In genomic region chr6:170584181-170584953, GRCh38 we compare ENCODE assay signal across 8 cellular contexts. TPM values are rescaled to one million over a fixed set of nuclear protein-coding genes. Genes with fewer than 3 reads are reported as not detected.
A peak's percentile ranks its signal among the peaks of the same experiment; 100 is the strongest.
DNase-seq lines count a peak whose midpoint lies in the region; ATAC-seq and TF ChIP-seq lines count a peak whose summit lies in the region.

TSS of gene PDCD2 (minus strand) at chr6:170584637. CDS start at chr6:170584581, 56 bp downstream.

- POLR2A ChIA-PET in RWPE1 (lab: Yijun Ruan, JAX; ENCODE audit: low non-redundant PET) = no interaction called here

- H3K4me1 Mint-ChIP-seq in activated T-helper 2 cell treated with anti-CD3 and anti-CD28 coated beads, Interferon-gamma antibody, Interleukin-2, Interleukin-4, amounts not matched to agents 10 μg/mL and 5 μg/mL and 100 μg/mL, durations not matched to agents 14 hours and 24 hours and 36 hours (ENCODE audit: low read depth) = peaks cover 28% of the 10 kb centered on the region
- H3K4me1 Mint-ChIP-seq in natural killer cell treated with Interleukin-12 subunit alpha and Interleukin-12 subunit beta and Interleukin-15 and Interleukin-18, amount 100 ng/mL, for 72 hours (ENCODE audit: low read depth in 2 of 2) = peaks cover 20 to 35% of the 10 kb centered on the region in 2 donors

- ATAC-seq in natural killer cell treated with Interleukin-12 subunit alpha and Interleukin-12 subunit beta and Interleukin-15 and Interleukin-18, amount 100 ng/mL, for 72 hours = peak; percentile 98 to 99
- ATAC-seq in stimulated activated naive CD8-positive, alpha-beta T cell treated with anti-CD3 and anti-CD28 coated beads, Interleukin-15, Interleukin-2, amounts not matched to agents 100 U/mL and 50 U/mL, for 24 hours = peak; percentile 98

- H3K27ac Mint-ChIP-seq in activated T-helper 2 cell treated with anti-CD3 and anti-CD28 coated beads, Interferon-gamma antibody, Interleukin-2, Interleukin-4, amounts not matched to agents 10 μg/mL and 5 μg/mL and 100 μg/mL, durations not matched to agents 14 hours and 24 hours and 36 hours = peak within 1 kb of the TSS; percentile 90
- peak within 1 kb of the TSS; percentile 93 to 97 for H3K27ac Mint-ChIP-seq in natural killer cell treated with Interleukin-12 subunit alpha and Interleukin-12 subunit beta and Interleukin-15 and Interleukin-18, amount 100 ng/mL, for 72 hours

- DNase-seq in EH (ENCODE audit: low read depth) = peak; percentile 93
- peak; percentile 81 for DNase-seq in H4 (ENCODE audit: low spot score)
- peak; percentile 80 for DNase-seq in LNCaP clone FGC (ENCODE audit: low read depth)
- DNase-seq in RWPE1 (ENCODE audit: low spot score) = peak; percentile 96
- DNase-seq in activated T-helper 2 cell treated with anti-CD3 and anti-CD28 coated beads, Interferon-gamma antibody, Interleukin-2, Interleukin-4, amounts not matched to agents 10 μg/mL and 5 μg/mL and 100 μg/mL, durations not matched to agents 14 hours and 24 hours and 36 hours (ENCODE audit: low spot score) = peak; percentile 89
- peak; percentile 82 for DNase-seq in fibroblast of peridontal ligament (ENCODE audit: extremely low read depth)
- DNase-seq in natural killer cell treated with Interleukin-12 subunit alpha and Interleukin-12 subunit beta and Interleukin-15 and Interleukin-18, amount 100 ng/mL, for 72 hours (ENCODE audit: low spot score) = peak; percentile 95
- DNase-seq in stimulated activated naive CD8-positive, alpha-beta T cell treated with anti-CD3 and anti-CD28 coated beads, Interleukin-15, Interleukin-2, amounts not matched to agents 100 U/mL and 50 U/mL, for 24 hours = peak; percentile 91

- H3K36me3 Mint-ChIP-seq in activated T-helper 2 cell treated with anti-CD3 and anti-CD28 coated beads, Interferon-gamma antibody, Interleukin-2, Interleukin-4, amounts not matched to agents 10 μg/mL and 5 μg/mL and 100 μg/mL, durations not matched to agents 14 hours and 24 hours and 36 hours (ENCODE audit: low read depth) = peaks cover 45% of the 10 kb centered on the region
- peaks cover 28% of the 10 kb centered on the region for H3K36me3 Mint-ChIP-seq in natural killer cell treated with Interleukin-12 subunit alpha and Interleukin-12 subunit beta and Interleukin-15 and Interleukin-18, amount 100 ng/mL, for 72 hours

- H3K27me3 Mint-ChIP-seq in activated T-helper 2 cell treated with anti-CD3 and anti-CD28 coated beads, Interferon-gamma antibody, Interleukin-2, Interleukin-4, amounts not matched to agents 10 μg/mL and 5 μg/mL and 100 μg/mL, durations not matched to agents 14 hours and 24 hours and 36 hours (ENCODE audit: low read depth) = peaks cover 3% of the 10 kb centered on the region
- H3K27me3 Mint-ChIP-seq in natural killer cell treated with Interleukin-12 subunit alpha and Interleukin-12 subunit beta and Interleukin-15 and Interleukin-18, amount 100 ng/mL, for 72 hours = peaks cover under 1 to 3% of the 10 kb centered on the region in 2 donors

- H3K27ac ChIP-seq in RWPE1 = peak within 1 kb of the TSS; percentile 82

- TF ChIP-seq CTCF in LNCaP clone FGC (IDR thresholded peaks at IDR 0.05; ENCODE audit: control insufficient read depth, extremely low read depth, insufficient read depth) = no peak
- TF ChIP-seq CTCF in RWPE1 (conservative IDR thresholded peaks at IDR 0.05; ENCODE audit: low read depth) = no peak

- H3K4me3 ChIP-seq in LNCaP clone FGC (ENCODE audit: low read depth, low read length) = peak within 1 kb of the TSS; percentile 81

- H3K9me3 Mint-ChIP-seq in activated T-helper 2 cell treated with anti-CD3 and anti-CD28 coated beads, Interferon-gamma antibody, Interleukin-2, Interleukin-4, amounts not matched to agents 10 μg/mL and 5 μg/mL and 100 μg/mL, durations not matched to agents 14 hours and 24 hours and 36 hours = no peaks in the 10 kb centered on the region
- H3K9me3 Mint-ChIP-seq in natural killer cell treated with Interleukin-12 subunit alpha and Interleukin-12 subunit beta and Interleukin-15 and Interleukin-18, amount 100 ng/mL, for 72 hours = no peaks in the 10 kb centered on the region

- intact Hi-C loops in activated T-helper 2 cell treated with anti-CD3 and anti-CD28 coated beads, Interferon-gamma antibody, Interleukin-2, Interleukin-4, amounts not matched to agents 10 μg/mL and 5 μg/mL and 100 μg/mL, durations not matched to agents 14 hours and 24 hours and 36 hours (cut with micrococcal nuclease) = loop anchor here (1.0 to 5.0 kb wide), 3 partner anchors 30 to 833 kb away; partner anchors contain the start of genes DYNLT2, ERMARD, FAM120B and TBP

- peak within 1 kb of the TSS; percentile 99 for H3K4me3 Mint-ChIP-seq in activated T-helper 2 cell treated with anti-CD3 and anti-CD28 coated beads, Interferon-gamma antibody, Interleukin-2, Interleukin-4, amounts not matched to agents 10 μg/mL and 5 μg/mL and 100 μg/mL, durations not matched to agents 14 hours and 24 hours and 36 hours (ENCODE audit: low read depth)
- H3K4me3 Mint-ChIP-seq in natural killer cell treated with Interleukin-12 subunit alpha and Interleukin-12 subunit beta and Interleukin-15 and Interleukin-18, amount 100 ng/mL, for 72 hours = peak within 1 kb of the TSS; percentile 99

- CTCF ChIA-PET in RWPE1 (lab: Yijun Ruan, JAX) = interaction anchor here (0.7 to 1.2 kb wide), 4 partner anchors 9 to 17 kb away, joined by 3 read pairs; no protein-coding TSS in a partner anchor

RNA-seq across cellular contexts. Expression of gene PDCD2, which starts in this region (rescaled TPM):
- 56.3 and 68.0 TPM in 2 replicates for total RNA-seq in H4 (2014; rRNA removed; shearing (Covaris generic))
- 117 and 124 TPM in 2 replicates for total RNA-seq in activated T-helper 2 cell treated with anti-CD3 and anti-CD28 coated beads, Interferon-gamma antibody, Interleukin-2, Interleukin-4, amounts not matched to agents 10 μg/mL and 5 μg/mL and 100 μg/mL, durations not matched to agents 14 hours and 24 hours and 36 hours
- total RNA-seq in natural killer cell treated with Interleukin-12 subunit alpha and Interleukin-12 subunit beta and Interleukin-15 and Interleukin-18, amount 100 ng/mL, for 72 hours = 10 to 100 TPM; 70.2 to 79.3 TPM

Comparison
In these comparisons a context has a peak if more than half of its experiments do, and no peak if none do; other contexts are left out.
1. Peak in every context shown above with its lines: DNase-seq, ATAC-seq, H3K4me3 ChIP-seq and H3K27ac ChIP-seq.